28 cellular contexts compared by ENCODE assay signal in genomic region chr18:28331551-28331950, GRCh38.
"Had no signal": no experiment of that assay in that cellular context is flagged by ENCODE, and none has a peak within 500 bp of the region (broad histone marks: within the 10 kb centered on the region; RNA-seq: fewer than 3 reads in every experiment).

No MANE protein-coding gene starts in this region.

- H3K27me3 Mint-ChIP-seq: memory B cell; naive B cell; natural killer cell treated with Interleukin-12 subunit alpha and Interleukin-12 subunit beta and Interleukin-15 and Interleukin-18, amount 100 ng/mL, for 72 hours; progenitor cell of endocrine pancreas had no signal

- H3K27me3 ChIP-seq: gastrocnemius medialis, right atrium auricular region, stomach, thyroid gland, vagina had no signal

- H3K4me1 ChIP-seq: gastrocnemius medialis, parathyroid adenoma, right atrium auricular region, stomach, thyroid gland, vagina had no signal

- H3K9ac ChIP-seq: parathyroid adenoma had no signal

- H3K4me1 Mint-ChIP-seq: memory B cell; naive B cell; neural crest cell; stimulated activated effector memory CD8-positive, alpha-beta T cell treated with anti-CD3 and anti-CD28 coated beads, Interleukin-12 subunit alpha, Interleukin-12 subunit beta, amount 100 ng/mL, for 72 hours had no signal

- H3K4me3 Mint-ChIP-seq: memory B cell; mesothelial cell of epicardium; naive B cell; natural killer cell treated with Interleukin-12 subunit alpha and Interleukin-12 subunit beta and Interleukin-15 and Interleukin-18, amount 100 ng/mL, for 72 hours; neural crest cell; stimulated activated effector memory CD8-positive, alpha-beta T cell treated with anti-CD3 and anti-CD28 coated beads, Interleukin-12 subunit alpha, Interleukin-12 subunit beta, amount 100 ng/mL, for 72 hours had no signal

- ATAC-seq: esophagus mucosa; gastrocnemius medialis; left lobe of liver; mucosa of descending colon; natural killer cell treated with Interleukin-12 subunit alpha and Interleukin-12 subunit beta and Interleukin-15 and Interleukin-18, amount 100 ng/mL, for 72 hours; sciatic nerve; stimulated activated effector memory CD8-positive, alpha-beta T cell treated with anti-CD3 and anti-CD28 coated beads, Interleukin-12 subunit alpha, Interleukin-12 subunit beta, amount 100 ng/mL, for 72 hours had no signal

- H3K9me3 Mint-ChIP-seq: memory B cell, mesothelial cell of epicardium, neural crest cell had no signal

- H3K36me3 Mint-ChIP-seq: memory B cell; mesothelial cell of epicardium; naive B cell; natural killer cell treated with Interleukin-12 subunit alpha and Interleukin-12 subunit beta and Interleukin-15 and Interleukin-18, amount 100 ng/mL, for 72 hours; stimulated activated effector memory CD8-positive, alpha-beta T cell treated with anti-CD3 and anti-CD28 coated beads, Interleukin-12 subunit alpha, Interleukin-12 subunit beta, amount 100 ng/mL, for 72 hours had no signal

- H3K36me3 ChIP-seq: gastrocnemius medialis, right atrium auricular region, stomach, thyroid gland, vagina had no signal

- H3K27ac Mint-ChIP-seq: memory B cell; mesothelial cell of epicardium; naive B cell; natural killer cell treated with Interleukin-12 subunit alpha and Interleukin-12 subunit beta and Interleukin-15 and Interleukin-18, amount 100 ng/mL, for 72 hours; progenitor cell of endocrine pancreas; stimulated activated effector memory CD8-positive, alpha-beta T cell treated with anti-CD3 and anti-CD28 coated beads, Interleukin-12 subunit alpha, Interleukin-12 subunit beta, amount 100 ng/mL, for 72 hours had no signal

- H3K4me2 ChIP-seq: smooth muscle cell had no signal

- DNase-seq: cortex of kidney; foreskin fibroblast; gastrocnemius medialis; head of caudate nucleus; mucosa of descending colon; naive B cell; stimulated activated CD4-positive, alpha-beta T cell treated with anti-CD3 and anti-CD28 coated beads, Interleukin-12 subunit alpha, Interleukin-12 subunit beta, amount 100 ng/mL, for 4 hours; stimulated activated CD4-positive, alpha-beta T cell treated with anti-CD3 and anti-CD28 coated beads, Interleukin-1b, Interleukin-23, amount 100 ng/mL, for 48 hours; stimulated activated CD4-positive, alpha-beta T cell treated with anti-CD3 and anti-CD28 coated beads, Interleukin-4, amount 100 ng/mL, for 1 hour; stimulated activated naive CD4-positive, alpha-beta T cell treated with Interleukin-2 at 50 U/mL for 16 hours; stomach; thyroid gland; trophoblast cell had no signal

- H3K9me3 ChIP-seq: gastrocnemius medialis, right atrium auricular region, stomach, thyroid gland, vagina had no signal

- H3K79me2 ChIP-seq: parathyroid adenoma had no signal

- H3K4me3 ChIP-seq: gastrocnemius medialis, lung, mucosa of descending colon, right atrium auricular region, smooth muscle cell, stomach, thyroid gland, vagina had no signal

- H3K27ac ChIP-seq: epithelial cell of prostate, gastrocnemius medialis, parathyroid adenoma, right atrium auricular region, stomach, thyroid gland, vagina had no signal
